Comparison of ENCODE assay signal across 10 cellular contexts in genomic region chr3:15527031-15527459, GRCh38. TPM values are rescaled to one million over a fixed set of nuclear protein-coding genes. Genes with fewer than 3 reads are reported as not detected.
DNase-seq lines count a peak whose midpoint lies in the region; ATAC-seq and TF ChIP-seq lines count a peak whose summit lies in the region.
"Had no signal": no experiment of that assay in that cellular context is flagged by ENCODE, and none has a peak within 500 bp of the region (broad histone marks: within the 10 kb centered on the region; RNA-seq: fewer than 3 reads in every experiment).

No MANE protein-coding gene starts in this region.

- DNase-seq in GM06990 (ENCODE audit: extremely low read depth, insufficient read length) (no peak), HT1080 (ENCODE audit: low read depth) (peak; percentile 25), choroid plexus epithelial cell (ENCODE audit: low read depth) (peak; percentile 24), right lobe of liver (peak in 2 of 3 donors; percentile 34 to 68), NCI-H526 treated with DMSO at 0.1 percent for 48 hours (lab: John Stamatoyannopoulos, UW) (no peak), HuH-7.5 (ENCODE audit: low spot score) (no peak)
- DNase-seq: DMS153, NCI-H446 treated with DMSO at 0.1 percent for 48 hours had no signal

- 14% methylated on average over 1 of the region's 4 CpGs for WGBS in right lobe of liver (ENCODE audit: insufficient coverage, low coverage, low lambda C conversion rate, missing lambda C conversion rate)

- ATAC-seq in right lobe of liver: peak; percentile 59 to 90 (median 73)
- ATAC-seq in GM19351 (IDR thresholded peaks at IDR 0.05; ENCODE audit: unreplicated experiment): no peak
- ATAC-seq in HG03342 (IDR thresholded peaks at IDR 0.05; ENCODE audit: unreplicated experiment): no peak

- no peaks in the 10 kb centered on the region for H3K9me3 ChIP-seq in right lobe of liver

- no peak for TF ChIP-seq POLR2A in right lobe of liver (IDR thresholded peaks at IDR 0.05)

- no peak overlapping the region for H3K27ac ChIP-seq in right lobe of liver

- peak; percentile 68 for TF ChIP-seq CTCF in GM06990 (IDR thresholded peaks at IDR 0.05; ENCODE audit: insufficient read depth, low read length, poor library complexity, severe bottlenecking)
- peak; percentile 52 for TF ChIP-seq CTCF in choroid plexus epithelial cell (conservative IDR thresholded peaks at IDR 0.05; ENCODE audit: low read depth, low read length)
- no peak for TF ChIP-seq CTCF in right lobe of liver (IDR thresholded peaks at IDR 0.05)

- H3K4me3 ChIP-seq in GM06990 (replicated peaks; ENCODE audit: low read depth, low read length) (no peak overlapping the region), choroid plexus epithelial cell (ENCODE audit: low read depth, low read length) (no peak overlapping the region), right lobe of liver (no peak overlapping the region)

- no peaks in the 10 kb centered on the region for H3K4me1 ChIP-seq in right lobe of liver

- H3K27me3 ChIP-seq in GM06990 (replicated peaks; ENCODE audit: control insufficient read depth, insufficient read depth, low read length): no peaks in the 10 kb centered on the region
- H3K27me3 ChIP-seq in right lobe of liver: no peaks in the 10 kb centered on the region

- H3K36me3 ChIP-seq in GM06990 (ENCODE audit: control insufficient read depth, insufficient read depth, low read length) (no peaks in the 10 kb centered on the region), right lobe of liver (no peaks in the 10 kb centered on the region)

- intact Hi-C loops in right lobe of liver (cut with DNase I): no loop called here

RNA-seq across cellular contexts. Expression of gene COLQ, which starts 5.5 kb away (rescaled TPM):
- total RNA-seq in HT1080 (2014; rRNA removed; shearing (Covaris generic)): 0.27 TPM in 1 of 2 replicates, not detected in the other
- 0.07 and 0.09 TPM in 2 replicates for polyA plus RNA-seq in HT1080 (2015; cell fraction: cytosol; rRNA removed)
- polyA plus RNA-seq in HT1080 (2015; cell fraction: nucleus; rRNA removed): 0.67 and 1.4 TPM in 2 replicates
- total RNA-seq in right lobe of liver: 1 to 10 TPM in 2 of 6 experiments, under 1 TPM in 4; 0.25 to 1.2 (median 0.83) TPM

Comparison
In these comparisons a context has a peak if more than half of its experiments do, and no peak if none do; other contexts are left out.
1. DNase-seq: peak in HT1080 (single experiment), choroid plexus epithelial cell (single experiment) and right lobe of liver (2 of 3); none in GM06990 (single experiment), NCI-H526 treated with DMSO at 0.1 percent for 48 hours (single experiment) and HuH-7.5 (single experiment).
2. CTCF ChIP-seq: peak in GM06990 (single experiment) and choroid plexus epithelial cell (single experiment); none in right lobe of liver (0 of 4).
3. ATAC-seq: peak in right lobe of liver (4 of 4); none in GM19351 (single experiment) and HG03342 (single experiment).